18 cellular contexts compared by ENCODE assay signal in genomic region chr4:124104101-124104500, GRCh38.
"Had no signal": no experiment of that assay in that cellular context is flagged by ENCODE, and none has a peak within 500 bp of the region (broad histone marks: within the 10 kb centered on the region; RNA-seq: fewer than 3 reads in every experiment).

No MANE protein-coding gene starts in this region.

- H3K36me3 ChIP-seq: ascending aorta, lower lobe of right lung, sigmoid colon, tibial artery had no signal

- DNase-seq: activated CD4-positive, alpha-beta T cell treated with anti-CD3 and anti-CD28 coated beads, Interleukin-2, amount 10 ng/mL, durations not matched to agents 7 days and 5 days; activated CD8-positive, alpha-beta memory T cell treated with anti-CD3 and anti-CD28 coated beads, Interleukin-2, amount 50 U/mL, for 4 hours; activated CD8-positive, alpha-beta T cell treated with anti-CD3 and anti-CD28 coated beads, Interleukin-2, amount 10 ng/mL, durations not matched to agents 7 days and 5 days; activated effector memory CD4-positive, alpha-beta T cell treated with Interleukin-2 at 50 U/mL for 16 hours; activated naive CD4-positive, alpha-beta T cell treated with anti-CD3 and anti-CD28 coated beads, Interleukin-2, amount 10 ng/mL, durations not matched to agents 7 days and 5 days; activated naive CD8-positive, alpha-beta T cell treated with anti-CD3 and anti-CD28 coated beads, Interleukin-2, amount 50 U/mL, for 24 hours; activated T-cell treated with anti-CD3 and anti-CD28 coated beads, Interleukin-2, amount 50 U/mL, for 48 hours; effector memory CD8-positive, alpha-beta T cell; immature natural killer cell; lower lobe of right lung; midbrain; nephron progenitor cell; nucleus accumbens; sigmoid colon; stimulated activated naive CD4-positive, alpha-beta T cell; tibial artery had no signal

- ATAC-seq: activated CD4-positive, CD25-positive, alpha-beta regulatory T cell treated with anti-CD3 and anti-CD28 coated beads, Interleukin-2, amount 50 U/mL, for 24 hours; activated CD8-positive, alpha-beta T cell treated with anti-CD3 and anti-CD28 coated beads, Interleukin-2, amount 10 ng/mL, durations not matched to agents 7 days and 5 days; activated naive CD8-positive, alpha-beta T cell treated with anti-CD3 and anti-CD28 coated beads, Interleukin-2, amount 50 U/mL, for 24 hours; effector memory CD8-positive, alpha-beta T cell; lower lobe of right lung had no signal

- H3K27me3 ChIP-seq: ascending aorta, sigmoid colon, tibial artery had no signal

- H3K9me3 ChIP-seq: lower lobe of right lung had no signal

- H3K27ac ChIP-seq: ascending aorta, lower lobe of right lung, sigmoid colon, tibial artery had no signal

- H3K4me3 ChIP-seq: ascending aorta, lower lobe of right lung, sigmoid colon, tibial artery had no signal

- H3K4me1 ChIP-seq: ascending aorta, lower lobe of right lung, sigmoid colon, tibial artery had no signal
